Comparison of ENCODE assay signal across 21 cellular contexts in the genomic region with DNA sequence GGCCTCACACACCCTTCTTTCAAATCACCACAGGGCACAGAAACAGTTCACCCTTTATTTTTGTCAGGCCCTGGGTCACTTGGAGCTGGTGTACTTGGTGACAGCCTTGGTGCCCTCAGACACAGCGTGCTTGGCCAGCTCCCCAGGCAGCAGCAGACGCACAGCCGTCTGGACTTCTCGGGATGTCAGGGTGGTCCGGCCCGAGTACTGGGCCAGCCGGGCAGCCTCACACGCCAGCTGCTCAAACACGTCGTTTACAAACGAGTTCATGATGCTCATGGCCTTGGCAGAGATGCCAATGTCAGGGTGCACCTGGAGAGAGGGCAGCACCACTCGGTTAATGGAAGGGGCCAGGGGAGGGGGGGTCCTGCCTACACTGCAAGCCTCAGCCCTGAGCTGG. TPM values are rescaled to one million over a fixed set of nuclear protein-coding genes. Genes with fewer than 3 reads are reported as not detected.
DNase-seq lines count a peak whose midpoint lies in the region; ATAC-seq and TF ChIP-seq lines count a peak whose summit lies in the region.
"Had no signal": no experiment of that assay in that cellular context is flagged by ENCODE, and none has a peak within 500 bp of the region (broad histone marks: within the 10 kb centered on the region; RNA-seq: fewer than 3 reads in every experiment).

No MANE protein-coding gene starts in this region.

- H3K9me3 ChIP-seq in CD4-positive, alpha-beta T cell (ENCODE audit: control insufficient read depth, low read length): no peaks in the 10 kb centered on the region
- no peaks in the 10 kb centered on the region for H3K9me3 ChIP-seq in KOPT-K1 (ENCODE audit: insufficient read depth, low read length, poor library complexity, severe bottlenecking)
- no peaks in the 10 kb centered on the region for H3K9me3 ChIP-seq in effector memory CD4-positive, alpha-beta T cell (ENCODE audit: control insufficient read depth, low read length)
- no peaks in the 10 kb centered on the region for H3K9me3 ChIP-seq in OCI-LY7 (ENCODE audit: low read length)
- H3K9me3 ChIP-seq: breast epithelium, esophagus squamous epithelium, gastrocnemius medialis, right lobe of liver, stomach, transverse colon had no signal

- H3K4me1 ChIP-seq in effector memory CD4-positive, alpha-beta T cell (ENCODE audit: control insufficient read depth, insufficient read depth, low read length, poor library complexity, severe bottlenecking): peaks cover 26% of the 10 kb centered on the region
- H3K4me1 ChIP-seq in OCI-LY7 (ENCODE audit: insufficient read depth, low read length, poor library complexity, severe bottlenecking): no peaks in the 10 kb centered on the region
- H3K4me1 ChIP-seq: breast epithelium, esophagus squamous epithelium, gastrocnemius medialis, parathyroid adenoma, right lobe of liver, stomach, transverse colon had no signal

- no TSS peak for BruUV-seq in OCI-LY7 (replicated peaks; lab: Mats Ljungman, UMichigan)

- peaks cover 28% of the 10 kb centered on the region for H3K4me1 Mint-ChIP-seq in CD4-positive, alpha-beta T cell (ENCODE audit: low read depth)

- H3K9me3 Mint-ChIP-seq in CD4-positive, alpha-beta T cell: no peaks in the 10 kb centered on the region
- H3K9me3 Mint-ChIP-seq: nephron progenitor cell had no signal

- H2AFZ ChIP-seq in OCI-LY7 (ENCODE audit: low read length): no peak overlapping the region
- H2AFZ ChIP-seq: parathyroid adenoma had no signal

- no peaks in the 10 kb centered on the region for H3K27me3 ChIP-seq in CD4-positive, alpha-beta T cell (ENCODE audit: control insufficient read depth, insufficient read depth, low read length)
- H3K27me3 ChIP-seq in effector memory CD4-positive, alpha-beta T cell (replicated peaks; ENCODE audit: control insufficient read depth, insufficient read depth, low read length, poor library complexity, severe bottlenecking): no peaks in the 10 kb centered on the region
- H3K27me3 ChIP-seq: right lobe of liver had no signal

- H3K4me3 ChIP-seq in effector memory CD4-positive, alpha-beta T cell (ENCODE audit: insufficient read depth, low read depth, low read length, poor library complexity, severe bottlenecking): no peak overlapping the region
- H3K4me3 ChIP-seq in OCI-LY7 (ENCODE audit: low read depth, low read length, poor library complexity, severe bottlenecking): no peak overlapping the region
- H3K4me3 ChIP-seq: breast epithelium, esophagus squamous epithelium, gastrocnemius medialis, GM12878, right lobe of liver, stomach, transverse colon had no signal

- H3K36me3 ChIP-seq in KOPT-K1 (ENCODE audit: insufficient read depth, low read length) (peaks cover 13% of the 10 kb centered on the region), OCI-LY7 (ENCODE audit: insufficient read depth, low read length) (peaks cover 11% of the 10 kb centered on the region; the same call in 1 of the 2 replicates)
- peaks cover 4% of the 10 kb centered on the region for H3K36me3 ChIP-seq in effector memory CD4-positive, alpha-beta T cell (ENCODE audit: control insufficient read depth, insufficient read depth, low read length)
- H3K36me3 ChIP-seq: breast epithelium, right lobe of liver, transverse colon had no signal

- no peaks in the 10 kb centered on the region for H3K79me2 ChIP-seq in OCI-LY7 (ENCODE audit: insufficient read depth, low read depth, low read length)
- H3K79me2 ChIP-seq: parathyroid adenoma had no signal

- POLR2A ChIA-PET in CD4-positive, alpha-beta T cell (lab: Charles Lee): interaction anchor here (0.8 to 2.8 kb wide), 4 partner anchors 9 to 69 kb away, joined by 3 to 14 read pairs (median 4); partner anchors contain the start of genes ABCF2 and CHPF2
- POLR2A ChIA-PET in OCI-LY7 (lab: Charles Lee): no interaction called here

- H3K9me2 ChIP-seq in OCI-LY7 (ENCODE audit: insufficient read depth, low read length): no peaks in the 10 kb centered on the region

- ATAC-seq in CD4-positive, alpha-beta T cell (ENCODE audit: poor library complexity): no peak
- ATAC-seq: GM12878, left ventricle myocardium superior, right lobe of liver had no signal

- TF ChIP-seq CTCF in CD4-positive, alpha-beta T cell (IDR thresholded peaks at IDR 0.05): no peak
- TF ChIP-seq CTCF in OCI-LY7 (conservative IDR thresholded peaks at IDR 0.05; ENCODE audit: low read length): no peak

- no peak overlapping the region for H3K27ac ChIP-seq in CD4-positive, alpha-beta T cell (ENCODE audit: low read depth, low read length)
- H3K27ac ChIP-seq in KOPT-K1 (ENCODE audit: low read depth, low read length, poor library complexity, severe bottlenecking) (peak overlapping the region; percentile 26), OCI-LY7 (ENCODE audit: low read depth, low read length, poor library complexity, severe bottlenecking) (no peak overlapping the region)
- H3K27ac ChIP-seq in effector memory CD4-positive, alpha-beta T cell (ENCODE audit: insufficient read depth, low read length, poor library complexity, severe bottlenecking): peak overlapping the region; percentile 55
- H3K27ac ChIP-seq: breast epithelium, esophagus squamous epithelium, gastrocnemius medialis, parathyroid adenoma, right lobe of liver, stomach, transverse colon had no signal

- H3K27me3 Mint-ChIP-seq in CD4-positive, alpha-beta T cell: no peaks in the 10 kb centered on the region

- H3K27ac Mint-ChIP-seq in CD4-positive, alpha-beta T cell: peak overlapping the region; percentile 71
- H3K27ac Mint-ChIP-seq: nephron progenitor cell had no signal

- no peak for DNase-seq in CD4-positive, alpha-beta T cell
- DNase-seq in effector memory CD4-positive, alpha-beta T cell: no peak
- no peak for DNase-seq in OCI-LY7 (ENCODE audit: low spot score)
- no peak for DNase-seq in HT-29 (ENCODE audit: low spot score)
- no peak for DNase-seq in middle frontal gyrus (ENCODE audit: extremely low spot score, low spot score)
- DNase-seq: amniotic stem cell, DMS79, esophagus squamous epithelium, gastrocnemius medialis, hippocampal formation, Kasumi-1, left ventricle myocardium superior, nephron progenitor cell, right lobe of liver, stomach, transverse colon had no signal

- H4K20me1 ChIP-seq in OCI-LY7 (ENCODE audit: insufficient read depth, low read length): no peaks in the 10 kb centered on the region

- intact Hi-C loops in CD4-positive, alpha-beta T cell (cut with DNase I, micrococcal nuclease): loop anchor here in 1 of 2 experiments (2.0 kb wide), 1 partner anchor 19 kb away; the partner anchor contains the start of gene ABCF2
- intact Hi-C loops in OCI-LY7 (cut with micrococcal nuclease; ENCODE audit: unreplicated experiment): no loop called here

- peaks cover 17% of the 10 kb centered on the region for H3K36me3 Mint-ChIP-seq in CD4-positive, alpha-beta T cell (ENCODE audit: low read depth)

- CTCF ChIA-PET in CD4-positive, alpha-beta T cell (lab: Charles Lee): interaction anchor here (1.4 to 2.0 kb wide), 2 partner anchors 36 to 84 kb away, joined by 5 to 9 read pairs; no protein-coding TSS in a partner anchor
- CTCF ChIA-PET in OCI-LY7 (lab: Charles Lee; ENCODE audit: unreplicated experiment): no interaction called here

- H3K4me3 Mint-ChIP-seq in CD4-positive, alpha-beta T cell: no peak overlapping the region
- H3K4me3 Mint-ChIP-seq: nephron progenitor cell had no signal

- H3K4me2 ChIP-seq in OCI-LY7 (ENCODE audit: low read length): no peak overlapping the region

RNA-seq across cellular contexts. Expression of gene H2BK1, which starts 2.5 kb away (rescaled TPM):
- total RNA-seq in CD4-positive, alpha-beta T cell: not detected
- total RNA-seq in OCI-LY7 (2014; rRNA removed; shearing (Covaris generic)): 1.3 TPM in 1 of 2 replicates, not detected in the other
- not detected in 2 replicates for total RNA-seq in OCI-LY7 (2022)
- total RNA-seq in HT-29 (2014; rRNA removed; shearing (Covaris generic)): not detected in 2 replicates
- total RNA-seq: breast epithelium, esophagus squamous epithelium, gastrocnemius medialis, left ventricle myocardium superior, mononuclear cell, right lobe of liver, stomach, transverse colon had no signal

RNA-seq across cellular contexts. Expression of gene ABCF2, which starts 19.2 kb away (rescaled TPM):
- total RNA-seq in CD4-positive, alpha-beta T cell: 10 to 100 TPM; 12.3 to 13.2 TPM
- total RNA-seq in OCI-LY7 (2014; rRNA removed; shearing (Covaris generic)): 30.7 and 31.8 TPM in 2 replicates
- total RNA-seq in OCI-LY7 (2022): 28.6 and 44.9 TPM in 2 replicates
- 80.2 and 82.5 TPM in 2 replicates for total RNA-seq in HT-29 (2014; rRNA removed; shearing (Covaris generic))

RNA-seq across cellular contexts. Expression of gene ASB10, which starts 20.7 kb away (rescaled TPM):
- total RNA-seq in CD4-positive, alpha-beta T cell: not detected
- not detected in 2 replicates for total RNA-seq in OCI-LY7 (2014; rRNA removed; shearing (Covaris generic))
- total RNA-seq in OCI-LY7 (2022): not detected in 2 replicates
- total RNA-seq in HT-29 (2014; rRNA removed; shearing (Covaris generic)): not detected in 2 replicates
- total RNA-seq: breast epithelium, esophagus squamous epithelium, GM12878, mononuclear cell, right lobe of liver, stomach, transverse colon had no signal

RNA-seq across cellular contexts. Expression of gene CHPF2, which starts 24.5 kb away (rescaled TPM):
- total RNA-seq in CD4-positive, alpha-beta T cell: 10 to 100 TPM; 29.6 to 30.5 TPM
- total RNA-seq in OCI-LY7 (2014; rRNA removed; shearing (Covaris generic)): 19.8 and 27.0 TPM in 2 replicates
- total RNA-seq in OCI-LY7 (2022): 29.8 and 34.2 TPM in 2 replicates
- total RNA-seq in HT-29 (2014; rRNA removed; shearing (Covaris generic)): 72.5 and 87.7 TPM in 2 replicates

RNA-seq across cellular contexts. Expression of gene GBX1, which starts 40.3 kb away (rescaled TPM):
- not detected for total RNA-seq in CD4-positive, alpha-beta T cell
- not detected in 2 replicates for total RNA-seq in OCI-LY7 (2014; rRNA removed; shearing (Covaris generic))
- total RNA-seq in OCI-LY7 (2022): not detected in 2 replicates
- not detected in 2 replicates for total RNA-seq in HT-29 (2014; rRNA removed; shearing (Covaris generic))
- total RNA-seq: breast epithelium, esophagus squamous epithelium, GM12878, mononuclear cell, right lobe of liver, stomach, transverse colon had no signal

Comparison
In these comparisons a context has a peak if more than half of its experiments do, and no peak if none do; other contexts are left out.
1. H3K27ac ChIP-seq: peak in KOPT-K1 (single experiment) and effector memory CD4-positive, alpha-beta T cell (single experiment); none in CD4-positive, alpha-beta T cell (single experiment) and OCI-LY7 (single experiment).